In genomic region chr11:20031155-20032001, GRCh38 we compare ENCODE assay signal across 11 cellular contexts.
A peak's percentile ranks its signal among the peaks of the same experiment; 100 is the strongest.
DNase-seq lines count a peak whose midpoint lies in the region; ATAC-seq, FAIRE-seq and TF ChIP-seq lines count a peak whose summit lies in the region.
"Had no signal": no experiment of that assay in that cellular context is flagged by ENCODE, and none has a peak within 500 bp of the region (broad histone marks: within the 10 kb centered on the region; RNA-seq: fewer than 3 reads in every experiment).

No MANE protein-coding gene starts in this region.

- peaks cover 0 to 8% (median 3%) of the 10 kb centered on the region in 4 experiments; a peak in 3 of 8 replicates for H3K36me3 ChIP-seq in H1 (ENCODE audit: control insufficient read depth in 2 of 4, insufficient read depth in 4 of 4, low read length in 3 of 4)

- peaks cover 7 to 67% of the 10 kb centered on the region in 2 experiments; a peak in 3 of 4 replicates for H3K79me2 ChIP-seq in H1 (ENCODE audit: control insufficient read depth in 1 of 2, insufficient read depth in 2 of 2, low read length in 2 of 2)

- no peak overlapping the region for H3K4ac ChIP-seq in H1 (replicated peaks; ENCODE audit: insufficient read length, low read depth, low read length)

- peak overlapping the region; percentile 60 for H2BK12ac ChIP-seq in H1 (ENCODE audit: low read depth, low read length)

- no peaks in the 10 kb centered on the region for H3K27me3 Mint-ChIP-seq in Calu3 (ENCODE audit: unreplicated experiment)

- H3K4me3 ChIP-seq in H1 (ENCODE audit: extremely low read depth in 1 of 4, insufficient read depth in 2 of 4, low read depth in 3 of 4, low read length in 4 of 4) = no peak overlapping the region; a peak in 1 of 8 replicates
- H3K4me3 ChIP-seq: heart left ventricle had no signal

- H3K4me1 Mint-ChIP-seq in Calu3 (ENCODE audit: low read depth, unreplicated experiment) = peaks cover 32% of the 10 kb centered on the region

- no peak for ATAC-seq in HG03139 (IDR thresholded peaks at IDR 0.05; ENCODE audit: unreplicated experiment)
- no peak for ATAC-seq in GM18502 (IDR thresholded peaks at IDR 0.05; ENCODE audit: poor library complexity, unreplicated experiment)

- H4K91ac ChIP-seq in H1 (replicated peaks; ENCODE audit: insufficient read length, low read length) = no peak overlapping the region

- H3K23ac ChIP-seq in H1 (ENCODE audit: insufficient read length) = no peak overlapping the region

- H2BK20ac ChIP-seq in H1 (ENCODE audit: low read length) = no peak overlapping the region

- H2AK5ac ChIP-seq in H1 (ENCODE audit: low read depth, low read length) = no peak overlapping the region; the same call in 1 of the 2 replicates

- H3K18ac ChIP-seq in H1 (ENCODE audit: extremely low read depth, low read length) = no peak overlapping the region

- intact Hi-C loops in Calu3 (cut with micrococcal nuclease; ENCODE audit: unreplicated experiment) = no loop called here

- H3K36me3 Mint-ChIP-seq in Calu3 (ENCODE audit: insufficient read depth, unreplicated experiment) = peaks cover 5% of the 10 kb centered on the region

- H3K9me3 Mint-ChIP-seq in Calu3 (ENCODE audit: low read depth, unreplicated experiment) = no peaks in the 10 kb centered on the region

- H4K5ac ChIP-seq in H1 (ENCODE audit: insufficient read length, low read depth, low read length) = no peak overlapping the region

- H3K79me1 ChIP-seq in H1 (ENCODE audit: low read depth, low read length) = peaks cover 10% of the 10 kb centered on the region; the same call in 1 of the 2 replicates

- H2AFZ ChIP-seq in H1 (ENCODE audit: low read length) = no peak overlapping the region

- H3K4me1 ChIP-seq in H1 (replicated peaks in 1 of 4; ENCODE audit: control insufficient read depth in 3 of 4, insufficient read depth in 4 of 4, low read length in 3 of 4) = peaks cover 14 to 48% (median 34%) of the 10 kb centered on the region in 4 experiments

- no peak overlapping the region for H2BK120ac ChIP-seq in H1 (replicated peaks; ENCODE audit: low read depth, low read length)

- no peak for TF ChIP-seq RAD21 in H1 (IDR thresholded peaks at IDR 0.05 in 1 of 2, conservative IDR thresholded peaks at IDR 0.05 in 1 of 2; ENCODE audit: low read depth in 2 of 2, low read length in 2 of 2)

- TF ChIP-seq CTCF in Calu3 (IDR thresholded peaks at IDR 0.05; ENCODE audit: unreplicated experiment) (no peak), H1 (IDR thresholded peaks at IDR 0.05; ENCODE audit: control extremely low read depth in 1 of 3, insufficient read depth in 1 of 3, low read depth in 1 of 3, low read length in 3 of 3) (no peak)

- H3K9ac ChIP-seq in H1 (replicated peaks in 1 of 4; ENCODE audit: extremely low read depth in 1 of 4, low read depth in 3 of 4, low read length in 3 of 4) = no peak overlapping the region

- CTCF ChIA-PET in Calu3 (lab: Charles Lee) = interaction anchor here (0.7 to 1.2 kb wide), 3 partner anchors 9 to 28 kb away, joined by 3 to 4 read pairs (median 3); no protein-coding TSS in a partner anchor
- CTCF ChIA-PET in H1 (lab: Charles Lee; ENCODE audit: partially characterized antibody) = interaction anchor here (0.6 to 2.6 kb wide), 9 partner anchors 9 to 141 kb away, joined by 3 to 7 read pairs (median 3); no protein-coding TSS in a partner anchor

- peak; percentile 7 for DNase-seq in Calu3
- peak; percentile 97 for DNase-seq in M059J (ENCODE audit: low read depth)
- no peak for DNase-seq in H1 (ENCODE audit: low read depth in 1 of 2, low spot score in 2 of 2)
- DNase-seq in myocyte (ENCODE audit: low read depth) = peak; percentile 76
- DNase-seq in substantia nigra (lab: John Stamatoyannopoulos, UW) = no peak
- no peak for DNase-seq in erythroblast (lab: John Stamatoyannopoulos, UW)
- DNase-seq: heart left ventricle; stimulated activated naive CD4-positive, alpha-beta T cell treated with Interleukin-2 at 50 U/mL for 16 hours; T-helper 9 cell had no signal

- peak overlapping the region; percentile 68; the same call in 1 of the 2 replicates for H2BK5ac ChIP-seq in H1 (ENCODE audit: low read depth, low read length)

- H3K27ac Mint-ChIP-seq in Calu3 (ENCODE audit: unreplicated experiment) = peak overlapping the region; percentile 48

- H3K4me2 ChIP-seq in H1 (ENCODE audit: insufficient read depth in 1 of 2, low read depth in 2 of 2, low read length in 2 of 2) = peak overlapping the region; percentile 38 to 50; a peak in 3 of 4 replicates

- no peak overlapping the region for H3K56ac ChIP-seq in H1 (replicated peaks; ENCODE audit: insufficient read length, low read depth, low read length)

- H3K4me3 Mint-ChIP-seq in Calu3 (ENCODE audit: low read depth, unreplicated experiment) = no peak overlapping the region

- WGBS in H1 (ENCODE audit: extremely low coverage in 1 of 2, insufficient coverage in 1 of 2, insufficient read length in 1 of 2, insufficient replicate concordance in 2 of 2, low coverage in 1 of 2, low lambda C conversion rate in 2 of 2, missing lambda C conversion rate in 1 of 2), 2 experiments = 36% methylated on average over 7 of the region's 7 CpGs; no CpG with 5 or more reads in 1 of the 2 experiments

- no peaks in the 10 kb centered on the region for H3K23me2 ChIP-seq in H1 (ENCODE audit: low read depth, low read length)

- H3K27ac ChIP-seq in H1 (ENCODE audit: low read depth, low read length) = no peak overlapping the region
- no peak overlapping the region for H3K27ac ChIP-seq in substantia nigra (ENCODE audit: low read depth, low read length, poor library complexity, severe bottlenecking)

- no TSS peak for BruUV-seq in Calu3 (replicated peaks; lab: Mats Ljungman, UMichigan)

- no peak overlapping the region for H3K14ac ChIP-seq in H1 (ENCODE audit: insufficient read length)

- FAIRE-seq in H1 (lab: Jason Lieb, UNC) = no peak

- H4K8ac ChIP-seq in H1 (ENCODE audit: extremely low read depth, insufficient read depth, low read length) = no peak overlapping the region

- peaks cover 7 to 16% of the 10 kb centered on the region in 2 experiments for H4K20me1 ChIP-seq in H1 (replicated peaks in 1 of 2; ENCODE audit: control insufficient read depth in 1 of 2, insufficient read depth in 2 of 2, low read length in 2 of 2)

- POLR2A ChIA-PET in H1 (lab: Charles Lee; ENCODE audit: partially characterized antibody) = interaction anchor here (1.2 kb wide), 2 partner anchors 10 to 31 kb away, joined by 3 to 4 read pairs; no protein-coding TSS in a partner anchor

- H3K9me3 ChIP-seq in H1 (ENCODE audit: insufficient read depth in 2 of 2, low read depth in 1 of 2, low read length in 1 of 2) = no peaks in the 10 kb centered on the region
- H3K9me3 ChIP-seq: heart left ventricle had no signal

- TF ChIP-seq POLR2A in H1 (IDR thresholded peaks at IDR 0.05; ENCODE audit: control extremely low read depth in 1 of 2, low read depth in 2 of 2, low read length in 2 of 2) = no peak
- no peak for TF ChIP-seq POLR2A in erythroblast (IDR thresholded peaks at IDR 0.05; ENCODE audit: low read length)

- no peaks in the 10 kb centered on the region for H3K27me3 ChIP-seq in H1 (replicated peaks in 1 of 4; ENCODE audit: control insufficient read depth in 3 of 4, extremely low read depth in 1 of 4, insufficient read depth in 3 of 4, low read length in 3 of 4)
- H3K27me3 ChIP-seq: heart left ventricle had no signal

- TF ChIP-seq EP300 in H1 (IDR thresholded peaks at IDR 0.05; ENCODE audit: borderline replicate concordance in 1 of 2, low read depth in 2 of 2, low read length in 2 of 2) = no peak

- no peak overlapping the region for H2BK15ac ChIP-seq in H1 (ENCODE audit: low read length)

TF ChIP-seq in H1, 55 proteins besides CTCF, POLR2A, EP300 and RAD21:
- no peak for TF ChIP-seq GTF2F1 (IDR thresholded peaks at IDR 0.05; ENCODE audit: borderline replicate concordance, low read depth, low read length)
- peak; percentile 47; the same call in 1 of the 2 replicates for TF ChIP-seq SRF (IDR thresholded peaks at IDR 0.05; ENCODE audit: low read depth, low read length)

Comparison
In these comparisons a context has a peak if more than half of its experiments do, and no peak if none do; other contexts are left out.
1. DNase-seq: peak in Calu3 (single experiment), M059J (single experiment) and myocyte (single experiment); none in H1 (0 of 2), substantia nigra (0 of 49) and erythroblast (0 of 2).